17 cellular contexts compared by ENCODE assay signal in genomic region chr6:159525445-159526031, GRCh38.
"Had no signal": no experiment of that assay in that cellular context is flagged by ENCODE, and none has a peak within 500 bp of the region (broad histone marks: within the 10 kb centered on the region; RNA-seq: fewer than 3 reads in every experiment).

No MANE protein-coding gene starts in this region.

- H3K36me3 ChIP-seq: esophagus muscularis mucosa, lower lobe of right lung, pancreas, sigmoid colon, thoracic aorta had no signal

- H3K9me3 ChIP-seq: esophagus muscularis mucosa, lower lobe of right lung, pancreas, sigmoid colon, thoracic aorta had no signal

- H3K4me1 Mint-ChIP-seq: central memory CD8-positive, alpha-beta T cell had no signal

- H3K27ac ChIP-seq: coronary artery, esophagus muscularis mucosa, lower lobe of right lung, pancreas, sigmoid colon, thoracic aorta had no signal

- H3K36me3 Mint-ChIP-seq: activated naive CD8-positive, alpha-beta T cell treated with anti-CD3 and anti-CD28 coated beads, Interleukin-2, amount 10 ng/mL, durations not matched to agents 7 days and 5 days; brain had no signal

- H3K4me3 Mint-ChIP-seq: activated naive CD8-positive, alpha-beta T cell treated with anti-CD3 and anti-CD28 coated beads, Interleukin-2, amount 10 ng/mL, durations not matched to agents 7 days and 5 days; brain; central memory CD8-positive, alpha-beta T cell had no signal

- H3K9me3 Mint-ChIP-seq: activated naive CD8-positive, alpha-beta T cell treated with anti-CD3 and anti-CD28 coated beads, Interleukin-2, amount 10 ng/mL, durations not matched to agents 7 days and 5 days; brain; central memory CD8-positive, alpha-beta T cell had no signal

- ATAC-seq: left cardiac atrium, lower lobe of right lung, pancreas had no signal

- H3K4me3 ChIP-seq: coronary artery, esophagus muscularis mucosa, lower lobe of right lung, pancreas, sigmoid colon, thoracic aorta had no signal

- H3K27me3 ChIP-seq: esophagus muscularis mucosa, pancreas, sigmoid colon had no signal

- DNase-seq: activated CD4-positive, alpha-beta T cell treated with anti-CD3 and anti-CD28 coated beads for 1 hour; activated CD4-positive, alpha-beta T cell treated with anti-CD3 and anti-CD28 coated beads, Interleukin-2, amount 50 U/mL, for 4 hours; activated naive CD4-positive, alpha-beta T cell; activated naive CD8-positive, alpha-beta T cell treated with anti-CD3 and anti-CD28 coated beads, Interleukin-2, amount 10 ng/mL, durations not matched to agents 7 days and 5 days; activated T-cell treated with anti-CD3 and anti-CD28 coated beads for 4 hours; left cardiac atrium; lower lobe of right lung; midbrain; pancreas; sigmoid colon; stimulated activated CD4-positive, alpha-beta T cell treated with anti-CD3 and anti-CD28 coated beads, Interleukin-1b, Interleukin-23, amount 100 ng/mL, for 48 hours; T1000 had no signal

- H3K27ac Mint-ChIP-seq: activated naive CD8-positive, alpha-beta T cell treated with anti-CD3 and anti-CD28 coated beads, Interleukin-2, amount 10 ng/mL, durations not matched to agents 7 days and 5 days; brain had no signal

- H3K4me1 ChIP-seq: lower lobe of right lung, pancreas, sigmoid colon had no signal
